Comparison of ENCODE assay signal across 16 cellular contexts in the genomic region with DNA sequence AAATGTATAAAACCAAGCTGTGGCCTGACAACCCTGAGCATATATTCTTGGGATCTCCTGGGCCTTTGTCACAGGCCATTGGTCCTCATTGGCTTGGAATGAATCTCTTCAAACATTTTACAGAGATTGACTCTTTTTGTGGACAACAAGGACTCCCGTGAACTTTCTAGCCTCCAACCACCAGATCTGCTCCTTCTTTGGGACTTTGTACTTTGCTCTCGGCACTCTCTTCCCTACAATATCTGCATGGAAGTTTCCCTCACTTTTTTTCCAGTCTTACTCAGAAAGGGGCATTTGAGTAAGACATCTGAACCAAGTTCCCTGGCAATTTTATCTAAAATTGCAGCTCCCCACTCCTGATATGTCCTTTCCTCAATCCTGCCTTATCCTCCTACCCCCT.
A peak's percentile ranks its signal among the peaks of the same experiment; 100 is the strongest.
DNase-seq lines count a peak whose midpoint lies in the region; ATAC-seq and TF ChIP-seq lines count a peak whose summit lies in the region.
"Had no signal": no experiment of that assay in that cellular context is flagged by ENCODE, and none has a peak within 500 bp of the region (broad histone marks: within the 10 kb centered on the region; RNA-seq: fewer than 3 reads in every experiment).

No MANE protein-coding gene starts in this region.

- H2AFZ ChIP-seq in IMR-90 (replicated peaks; ENCODE audit: low read length, poor library complexity) (no peak overlapping the region), mesenchymal stem cell (ENCODE audit: low read depth, low read length) (no peak overlapping the region)

- 100% methylated on average over 1 of the region's 2 CpGs; no CpG with 5 or more reads in 1 of the 2 experiments for WGBS in IMR-90 (ENCODE audit: extremely low coverage in 2 of 2, insufficient read length in 1 of 2), 2 experiments
- WGBS in mesenchymal stem cell: 98% methylated on average over 2 of the region's 2 CpGs

- no peak overlapping the region for H3K4me3 Mint-ChIP-seq in Caco-2 (ENCODE audit: unreplicated experiment)
- H3K4me3 Mint-ChIP-seq: CD4-positive, CD25-positive, alpha-beta regulatory T cell had no signal

- peaks cover 17% of the 10 kb centered on the region for H3K9me3 Mint-ChIP-seq in Caco-2 (ENCODE audit: unreplicated experiment)

- H2BK20ac ChIP-seq in IMR-90 (ENCODE audit: low read depth, low read length): 0 out of 2 replicates have a peak overlapping the region, but pooled peaks have one; percentile 2

- peaks cover 0 to 4% of the 10 kb centered on the region in 2 experiments; a peak in 1 of 4 replicates for H3K79me1 ChIP-seq in IMR-90 (ENCODE audit: low read depth in 1 of 2, low read length in 2 of 2)
- no peaks in the 10 kb centered on the region for H3K79me1 ChIP-seq in mesenchymal stem cell (replicated peaks; ENCODE audit: low read length, poor library complexity, severe bottlenecking)

- peaks cover 6% of the 10 kb centered on the region for H3K36me3 Mint-ChIP-seq in Caco-2 (ENCODE audit: insufficient read depth, unreplicated experiment)
- H3K36me3 Mint-ChIP-seq: CD4-positive, CD25-positive, alpha-beta regulatory T cell had no signal

- H3K9me3 ChIP-seq in Caco-2 (peaks cover 14% of the 10 kb centered on the region), IMR-90 (ENCODE audit: control insufficient read depth, insufficient read depth, low read length) (no peaks in the 10 kb centered on the region), mesenchymal stem cell (ENCODE audit: control insufficient read depth, low read length) (no peaks in the 10 kb centered on the region), BE2C (no peaks in the 10 kb centered on the region)

- dilution Hi-C loops in IMR-90 (cut with HindIII; ENCODE audit: low sequenced_read_pairs, unreplicated experiment): no loop called here

- H3K27me3 ChIP-seq in Caco-2 (replicated peaks; ENCODE audit: control insufficient read depth, insufficient read depth, low read length) (no peaks in the 10 kb centered on the region), IMR-90 (ENCODE audit: control insufficient read depth, insufficient read depth, low read length) (no peaks in the 10 kb centered on the region), mesenchymal stem cell (ENCODE audit: control insufficient read depth in 1 of 2, insufficient read depth in 1 of 2, low read length in 2 of 2) (no peaks in the 10 kb centered on the region), BE2C (no peaks in the 10 kb centered on the region)
- H3K27me3 ChIP-seq: BLaER1 treated with 17β-estradiol and CSF1 and Interleukin-3, amounts not matched to agents 10 nM and 100 nM had no signal

- no peak overlapping the region for H3K23ac ChIP-seq in IMR-90 (ENCODE audit: low read depth, low read length)
- H3K23ac ChIP-seq in mesenchymal stem cell (ENCODE audit: low read length in 2 of 2): no peak overlapping the region

- peaks cover 27% of the 10 kb centered on the region for H3K4me1 Mint-ChIP-seq in Caco-2 (ENCODE audit: low read depth, unreplicated experiment)
- H3K4me1 Mint-ChIP-seq: CD4-positive, CD25-positive, alpha-beta regulatory T cell had no signal

- in situ Hi-C loops in IMR-90 (cut with MboI; ENCODE audit: low sequenced_read_pairs): no loop called here

- H3K36me3 ChIP-seq in Caco-2 (ENCODE audit: control insufficient read depth, insufficient read depth, low read length) (no peaks in the 10 kb centered on the region), IMR-90 (ENCODE audit: control insufficient read depth, insufficient read depth, low read length) (no peaks in the 10 kb centered on the region), mesenchymal stem cell (ENCODE audit: control insufficient read depth in 1 of 2, insufficient read depth in 2 of 2, low read depth in 1 of 2, low read length in 2 of 2) (no peaks in the 10 kb centered on the region), BE2C (no peaks in the 10 kb centered on the region)
- H3K36me3 ChIP-seq: BLaER1 treated with 17β-estradiol and CSF1 and Interleukin-3, amounts not matched to agents 10 nM and 100 nM had no signal

- no peak overlapping the region for H2AK9ac ChIP-seq in IMR-90 (replicated peaks; ENCODE audit: low read depth, low read length, poor library complexity)

- TF ChIP-seq CTCF in Caco-2 (IDR thresholded peaks at IDR 0.05; ENCODE audit: insufficient read depth in 1 of 2, low read depth in 1 of 2, low read length in 1 of 2, severe bottlenecking in 1 of 2, unreplicated experiment in 1 of 2) (no peak), IMR-90 (conservative IDR thresholded peaks at IDR 0.05; ENCODE audit: low read depth, low read length) (no peak), BE2C (IDR thresholded peaks at IDR 0.05; ENCODE audit: low read depth, low read length) (no peak)

- H3K4me2 ChIP-seq in IMR-90 (ENCODE audit: low read depth, low read length): no peak overlapping the region
- no peak overlapping the region for H3K4me2 ChIP-seq in mesenchymal stem cell (ENCODE audit: low read length, poor library complexity, severe bottlenecking)
- H3K4me2 ChIP-seq: BLaER1 treated with 17β-estradiol and CSF1 and Interleukin-3, amounts not matched to agents 10 nM and 100 nM had no signal

- peak overlapping the region; percentile 10 for H3K27ac Mint-ChIP-seq in Caco-2 (ENCODE audit: unreplicated experiment)

- H3K27ac ChIP-seq in IMR-90 (ENCODE audit: insufficient read depth, low read length): no peak overlapping the region
- H3K27ac ChIP-seq in mesenchymal stem cell (ENCODE audit: low read length, poor library complexity, severe bottlenecking): no peak overlapping the region
- H3K27ac ChIP-seq: BLaER1 treated with 17β-estradiol and CSF1 and Interleukin-3, amounts not matched to agents 10 nM and 100 nM; HL-60 had no signal

- peak overlapping the region; percentile 8 to 17; a peak in 1 of 4 replicates for H4K8ac ChIP-seq in IMR-90 (ENCODE audit: low read depth in 2 of 2, low read length in 2 of 2)
- H4K8ac ChIP-seq in mesenchymal stem cell (ENCODE audit: low read length): no peak overlapping the region

- peak overlapping the region; percentile 35; the same call in 1 of the 2 replicates for H4K5ac ChIP-seq in IMR-90 (ENCODE audit: low read depth, low read length)

- CTCF ChIA-PET in Caco-2 (lab: Charles Lee): no interaction called here
- CTCF ChIA-PET in IMR-90 (lab: Yijun Ruan, JAX): no interaction called here

- H3K9ac ChIP-seq in IMR-90 (ENCODE audit: low read depth, low read length): no peak overlapping the region
- H3K9ac ChIP-seq in mesenchymal stem cell (ENCODE audit: low read length): no peak overlapping the region
- H3K9ac ChIP-seq: BLaER1 treated with 17β-estradiol and CSF1 and Interleukin-3, amounts not matched to agents 10 nM and 100 nM had no signal

- H3K27me3 Mint-ChIP-seq in Caco-2 (ENCODE audit: insufficient read depth, unreplicated experiment): no peaks in the 10 kb centered on the region

- POLR2A ChIA-PET in Caco-2 (lab: Charles Lee) (no interaction called here), IMR-90 (lab: Charles Lee; ENCODE audit: unreplicated experiment) (no interaction called here)

- H2AK5ac ChIP-seq in IMR-90 (ENCODE audit: low read depth, low read length) (peak overlapping the region; percentile 44), mesenchymal stem cell (ENCODE audit: low read length, severe bottlenecking) (peak overlapping the region; percentile 69)

- H3K9me1 ChIP-seq in IMR-90 (ENCODE audit: insufficient read depth, low read length): peaks cover 7% of the 10 kb centered on the region

- H3K4me3 ChIP-seq in Caco-2 (ENCODE audit: low read depth, low read length) (no peak overlapping the region), IMR-90 (ENCODE audit: insufficient read depth, low read depth, low read length) (no peak overlapping the region), mesenchymal stem cell (ENCODE audit: insufficient read depth in 1 of 2, low read depth in 1 of 2, low read length in 2 of 2) (no peak overlapping the region), BE2C (ENCODE audit: low read depth, low read length) (no peak overlapping the region)
- H3K4me3 ChIP-seq: BLaER1 treated with 17β-estradiol and CSF1 and Interleukin-3, amounts not matched to agents 10 nM and 100 nM had no signal

- no TSS peak for BruUV-seq in Caco-2 (replicated peaks; lab: Mats Ljungman, UMichigan)
- no TSS peak for BruUV-seq in IMR-90 (replicated peaks; lab: Mats Ljungman, UMichigan)

- H3K14ac ChIP-seq in IMR-90 (replicated peaks; ENCODE audit: low read depth, low read length): 0 out of 2 replicates have a peak overlapping the region, but pooled peaks have one; percentile 8
- H3K14ac ChIP-seq in mesenchymal stem cell (ENCODE audit: low read length in 2 of 2): no peak overlapping the region

- no peak overlapping the region for H2BK5ac ChIP-seq in IMR-90 (ENCODE audit: low read depth, low read length, poor library complexity, severe bottlenecking)
- no peak overlapping the region for H2BK5ac ChIP-seq in mesenchymal stem cell (ENCODE audit: low read depth, low read length, poor library complexity, severe bottlenecking)

- no peak for DNase-seq in Caco-2
- no peak for DNase-seq in IMR-90
- DNase-seq in left colon: no peak
- no peak for DNase-seq in mesenchymal stem cell
- DNase-seq in DMS 273 treated with DMSO at 0.1 percent for 48 hours (lab: John Stamatoyannopoulos, UW): no peak
- no peak for DNase-seq in H4 (ENCODE audit: low spot score)
- DNase-seq in BE2C: no peak
- no peak for DNase-seq in GF-D8 (lab: John Stamatoyannopoulos, UW)
- DNase-seq: 8988T; AML-193; CD4-positive, CD25-positive, alpha-beta regulatory T cell; DMS153; DMS79 treated with DMSO at 0.1 percent for 48 hours; GDM1 had no signal

- H4K20me1 ChIP-seq in IMR-90 (ENCODE audit: insufficient read depth, low read length): no peaks in the 10 kb centered on the region
- H4K20me1 ChIP-seq: BLaER1 treated with 17β-estradiol and CSF1 and Interleukin-3, amounts not matched to agents 10 nM and 100 nM had no signal

- no peak for TF ChIP-seq RAD21 in IMR-90 (IDR thresholded peaks at IDR 0.05; ENCODE audit: low read length)

- H3K4me1 ChIP-seq in Caco-2: peaks cover 30% of the 10 kb centered on the region
- peaks cover 14% of the 10 kb centered on the region for H3K4me1 ChIP-seq in IMR-90 (ENCODE audit: control insufficient read depth, insufficient read depth, low read length)
- peaks cover 4% of the 10 kb centered on the region for H3K4me1 ChIP-seq in mesenchymal stem cell (ENCODE audit: control insufficient read depth, insufficient read depth, low read depth, low read length)
- H3K4me1 ChIP-seq in BE2C: no peaks in the 10 kb centered on the region; the same call in 1 of the 2 replicates

- H2BK12ac ChIP-seq in mesenchymal stem cell (ENCODE audit: low read length in 2 of 2): no peak overlapping the region

- no peak overlapping the region; the same call in 1 of the 2 replicates for H2BK120ac ChIP-seq in IMR-90 (ENCODE audit: low read depth, low read length)
- no peak overlapping the region for H2BK120ac ChIP-seq in mesenchymal stem cell (ENCODE audit: low read depth, low read length)

- no peak overlapping the region for H3K56ac ChIP-seq in IMR-90 (ENCODE audit: extremely low read depth, insufficient read depth, low read length)

- TF ChIP-seq POLR2A in IMR-90 (IDR thresholded peaks at IDR 0.05; ENCODE audit: low read depth, low read length): no peak

- H3K4ac ChIP-seq in IMR-90 (ENCODE audit: low read depth, low read length): peak overlapping the region; percentile 36; the same call in 1 of the 2 replicates
- no peak overlapping the region for H3K4ac ChIP-seq in mesenchymal stem cell (ENCODE audit: low read depth in 1 of 2, low read length in 2 of 2)

- H4K91ac ChIP-seq in IMR-90 (ENCODE audit: insufficient read depth, low read depth, low read length) (peak overlapping the region; percentile 42; the same call in 1 of the 2 replicates), mesenchymal stem cell (ENCODE audit: low read length) (peak overlapping the region; percentile 3)

- H3K18ac ChIP-seq in IMR-90 (ENCODE audit: low read depth, low read length): peak overlapping the region; percentile 47; the same call in 1 of the 2 replicates
- H3K18ac ChIP-seq in mesenchymal stem cell (ENCODE audit: low read depth in 1 of 2, low read length in 2 of 2): no peak overlapping the region

- peak overlapping the region; percentile 36; the same call in 1 of the 3 replicates for H2BK15ac ChIP-seq in IMR-90 (ENCODE audit: low read depth, low read length)
- no peak overlapping the region for H2BK15ac ChIP-seq in mesenchymal stem cell (ENCODE audit: low read depth, poor library complexity, severe bottlenecking)

- no peak for ATAC-seq in IMR-90 (ENCODE audit: low read depth)
- peak; percentile 51 for ATAC-seq in left colon

- intact Hi-C loops in Caco-2 (cut with micrococcal nuclease; ENCODE audit: unreplicated experiment): no loop called here
- intact Hi-C loops in IMR-90 (cut with micrococcal nuclease): loop anchor here (10.0 kb wide), 1 partner anchor 118 kb away; no protein-coding TSS in a partner anchor
- intact Hi-C loops in left colon (cut with DNase I, micrococcal nuclease): no loop called here
